In genomic region chr1:1906185-1907097, GRCh38 we compare ENCODE assay signal across 8 cellular contexts. TPM values are rescaled to one million over a fixed set of nuclear protein-coding genes. Genes with fewer than 3 reads are reported as not detected.
DNase-seq lines count a peak whose midpoint lies in the region; ATAC-seq, FAIRE-seq and TF ChIP-seq lines count a peak whose summit lies in the region.

No MANE protein-coding gene starts in this region.

- H3K9me3 ChIP-seq in astrocyte (ENCODE audit: insufficient read depth, low read depth, low read length) = no peaks in the 10 kb centered on the region
- no peaks in the 10 kb centered on the region for H3K9me3 ChIP-seq in sigmoid colon

- ATAC-seq in HG02571 (IDR thresholded peaks at IDR 0.05; ENCODE audit: unreplicated experiment) = no peak

- peak overlapping the region; percentile 72 for H3K27ac Mint-ChIP-seq in astrocyte (ENCODE audit: unreplicated experiment)

- H3K4me1 Mint-ChIP-seq in astrocyte (ENCODE audit: low read depth, unreplicated experiment) = peaks cover 10% of the 10 kb centered on the region

- peak overlapping the region; percentile 76 for H3K4me3 Mint-ChIP-seq in astrocyte (ENCODE audit: unreplicated experiment)

- no peak overlapping the region for H2AFZ ChIP-seq in astrocyte (ENCODE audit: low read depth, low read length)

- WGBS in sigmoid colon, 2 donors = 21 to 27% methylated on average over 15 of the region's 15 CpGs

- no peaks in the 10 kb centered on the region for H3K9me3 Mint-ChIP-seq in astrocyte (ENCODE audit: unreplicated experiment)

- TF ChIP-seq EP300 in sigmoid colon (IDR thresholded peaks at IDR 0.05) = no peak

- DNase-seq in GM10248 (ENCODE audit: extremely low spot score) (peak; percentile 83), NCI-H146 treated with DMSO at 0.1 percent for 48 hours (lab: John Stamatoyannopoulos, UW; ENCODE audit: unreplicated experiment) (peak; percentile 58), T-helper 9 cell (peak; percentile 58), astrocyte (ENCODE audit: low read depth) (peak; percentile 47), hepatic stellate cell (ENCODE audit: low spot score) (peak; percentile 95), sigmoid colon (peak; percentile 94), NCI-H1048 (lab: John Stamatoyannopoulos, UW) (no peak)

- POLR2A ChIA-PET in GM10248 (lab: Yijun Ruan, JAX) = no interaction called here

- no peak overlapping the region for H3K27ac ChIP-seq in astrocyte (ENCODE audit: low read depth, low read length)
- peak overlapping the region; percentile 36 to 56 (median 39) for H3K27ac ChIP-seq in sigmoid colon

- intact Hi-C loops in sigmoid colon (cut with DNase I) = loop anchor here (5.0 kb wide), 2 partner anchors 214 to 394 kb away; partner anchors contain the start of genes ATAD3A and SLC35E2B

- no peaks in the 10 kb centered on the region for H3K27me3 ChIP-seq in astrocyte (ENCODE audit: insufficient read depth, low read length)
- H3K27me3 ChIP-seq in sigmoid colon = no peaks in the 10 kb centered on the region

- H3K79me2 ChIP-seq in astrocyte (ENCODE audit: insufficient read depth, low read length) = peaks cover 4% of the 10 kb centered on the region

- H3K27me3 Mint-ChIP-seq in astrocyte (ENCODE audit: low read depth, unreplicated experiment) = peaks cover 5% of the 10 kb centered on the region

- H3K4me1 ChIP-seq in astrocyte (ENCODE audit: insufficient read depth, low read length) (peaks cover 12% of the 10 kb centered on the region), sigmoid colon (peaks cover 0 to 31% (median 22%) of the 10 kb centered on the region in 4 donors)

- TF ChIP-seq POLR2A in sigmoid colon (IDR thresholded peaks at IDR 0.05) = no peak

- CTCF ChIA-PET in GM10248 (lab: Yijun Ruan, JAX) = interaction anchor here (0.5 to 5.0 kb wide), 30 partner anchors 9 to 370 kb away, joined by 3 to 72 read pairs (median 4); no protein-coding TSS in a partner anchor

- no peak overlapping the region for H3K4me2 ChIP-seq in astrocyte (ENCODE audit: low read length)

- no peak overlapping the region for H3K4me3 ChIP-seq in astrocyte (ENCODE audit: insufficient read depth, low read depth, low read length)
- no peak overlapping the region for H3K4me3 ChIP-seq in sigmoid colon

- no peak overlapping the region for H3K9ac ChIP-seq in astrocyte (ENCODE audit: low read length)

- TF ChIP-seq CTCF in GM10248 (IDR thresholded peaks at IDR 0.05; ENCODE audit: control extremely low read depth, extremely low read depth, low read depth, missing control alignments) = peak; percentile 98
- TF ChIP-seq CTCF in astrocyte (IDR thresholded peaks at IDR 0.05; ENCODE audit: insufficient read depth, low read depth, low read length) = peak; percentile 84
- TF ChIP-seq CTCF in sigmoid colon (IDR thresholded peaks at IDR 0.05) = peak; percentile 86 to 96 (median 91)

- no peak for FAIRE-seq in astrocyte (lab: Jason Lieb, UNC)

- no peaks in the 10 kb centered on the region for H4K20me1 ChIP-seq in astrocyte (ENCODE audit: insufficient read depth, low read length)

- H3K36me3 Mint-ChIP-seq in astrocyte (ENCODE audit: low read depth, unreplicated experiment) = no peaks in the 10 kb centered on the region

- H3K36me3 ChIP-seq in astrocyte (ENCODE audit: insufficient read depth, low read length) = no peaks in the 10 kb centered on the region
- no peaks in the 10 kb centered on the region for H3K36me3 ChIP-seq in sigmoid colon

RNA-seq across cellular contexts. Expression of gene CALML6, which starts 8.6 kb away (rescaled TPM):
- total RNA-seq in astrocyte (0.91 and 1.4 TPM in 2 replicates), sigmoid colon (under 1 TPM in 1 of 4 donors, not detected in 3; 0.36 TPM)
- under 1 TPM in 1 of 3 donors, not detected in 2; 0.36 TPM for polyA plus RNA-seq in sigmoid colon

RNA-seq across cellular contexts. Expression of gene TMEM52, which starts 12.6 kb away (rescaled TPM):
- total RNA-seq in astrocyte (0.84 and 1.4 TPM in 2 replicates), sigmoid colon (1 to 10 TPM in 2 of 4 donors, not detected in 2; 1.1 to 3.5 TPM)
- polyA plus RNA-seq in sigmoid colon = 1 to 10 TPM; 1.2 to 5.5 (median 2.1) TPM

RNA-seq across cellular contexts. Expression of gene GNB1, which starts 15.6 kb away (rescaled TPM):
- total RNA-seq in astrocyte (583 and 602 TPM in 2 replicates), sigmoid colon (100 to 1,000 TPM; 119 to 157 (median 145) TPM)
- polyA plus RNA-seq in sigmoid colon = 100 to 1,000 TPM; 163 to 197 (median 193) TPM
